ENCODE assay signal across 10 cellular contexts in genomic region chr19:9972103-9972502, GRCh38. TPM values are rescaled to one million over a fixed set of nuclear protein-coding genes. Genes with fewer than 3 reads are reported as not detected.
"Had no signal": no experiment of that assay in that cellular context is flagged by ENCODE, and none has a peak within 500 bp of the region (broad histone marks: within the 10 kb centered on the region; RNA-seq: fewer than 3 reads in every experiment).

No MANE protein-coding gene starts in this region.

- H3K4me3 ChIP-seq: GM23248, HAP-1 had no signal

- H3K9ac ChIP-seq: GM23248, KMS-11 had no signal

- H3K27ac ChIP-seq: GM23248, KMS-11 had no signal

- H3K4me1 ChIP-seq: HAP-1 had no signal

- H3K9me3 ChIP-seq: HAP-1 had no signal

- H3K4me2 ChIP-seq: KMS-11 had no signal

- ATAC-seq: HCT116 had no signal

- DNase-seq: GM23248, GOT3, IMR-90, KBM-7 had no signal

- H2AFZ ChIP-seq: GM23248 had no signal

- H3K36me3 ChIP-seq: HAP-1 had no signal

RNA-seq across cellular contexts. Expression of gene OLFM2, which starts 35.8 kb away (rescaled TPM):
- total RNA-seq: HT-29 had no signal

RNA-seq across cellular contexts. Expression of gene COL5A3, which starts 38.2 kb away (rescaled TPM):
- total RNA-seq: H4, HT-29 had no signal

RNA-seq across cellular contexts. Expression of gene RDH8, which starts 41.2 kb away (rescaled TPM):
- total RNA-seq: H4, H7, HT-29 had no signal
- polyA plus RNA-seq: IMR-90 had no signal
